21 cellular contexts compared by ENCODE assay signal in genomic region chr1:113369040-113369439, GRCh38.
"Had no signal": no experiment of that assay in that cellular context is flagged by ENCODE, and none has a peak within 500 bp of the region (broad histone marks: within the 10 kb centered on the region; RNA-seq: fewer than 3 reads in every experiment).

No MANE protein-coding gene starts in this region.

- H3K36me3 Mint-ChIP-seq: memory B cell; natural killer cell; stimulated activated naive B cell treated with anti-CD40 and anti-IgM and Interleukin-4, amounts not matched to agents 10 μg/mL and 1 μg/mL and 100 μg/mL, for 72 hours had no signal

- H3K4me1 Mint-ChIP-seq: memory B cell; natural killer cell; stimulated activated naive B cell treated with anti-CD40 and anti-IgM and Interleukin-4, amounts not matched to agents 10 μg/mL and 1 μg/mL and 100 μg/mL, for 72 hours had no signal

- H3K27ac Mint-ChIP-seq: memory B cell; natural killer cell; stimulated activated naive B cell treated with anti-CD40 and anti-IgM and Interleukin-4, amounts not matched to agents 10 μg/mL and 1 μg/mL and 100 μg/mL, for 72 hours had no signal

- H3K4me3 Mint-ChIP-seq: memory B cell; natural killer cell; stimulated activated naive B cell treated with anti-CD40 and anti-IgM and Interleukin-4, amounts not matched to agents 10 μg/mL and 1 μg/mL and 100 μg/mL, for 72 hours had no signal

- H3K9me3 Mint-ChIP-seq: memory B cell; natural killer cell; stimulated activated naive B cell treated with anti-CD40 and anti-IgM and Interleukin-4, amounts not matched to agents 10 μg/mL and 1 μg/mL and 100 μg/mL, for 72 hours had no signal

- ATAC-seq: foreskin keratinocyte; gastroesophageal sphincter; heart left ventricle; left lobe of liver; natural killer cell; psoas muscle; right cardiac atrium; stimulated activated naive B cell treated with anti-CD40 and anti-IgM and Interleukin-4, amounts not matched to agents 10 μg/mL and 1 μg/mL and 100 μg/mL, for 72 hours had no signal

- DNase-seq: dermis blood vessel endothelial cell; effector memory CD4-positive, alpha-beta T cell; foreskin keratinocyte; heart left ventricle; kidney; natural killer cell; occipital lobe; ovary; posterior cingulate gyrus; psoas muscle; right cardiac atrium; sigmoid colon; stimulated activated CD4-positive, alpha-beta T cell treated with anti-CD3 and anti-CD28 coated beads, Interleukin-2, amount 100 ng/mL, for 24 hours; stimulated activated CD4-positive, alpha-beta T cell treated with anti-CD3 and anti-CD28 coated beads, Interleukin-4, amount 100 ng/mL, for 24 hours; stimulated activated naive B cell treated with anti-CD40 and anti-IgM and Interleukin-4, amounts not matched to agents 10 μg/mL and 1 μg/mL and 100 μg/mL, for 72 hours; stomach; thyroid gland; trophoblast cell had no signal
